In genomic region chr19:38912600-38913514, GRCh38 we compare ENCODE assay signal across 17 cellular contexts. TPM values are rescaled to one million over a fixed set of nuclear protein-coding genes. Genes with fewer than 3 reads are reported as not detected.
DNase-seq lines count a peak whose midpoint lies in the region; ATAC-seq and TF ChIP-seq lines count a peak whose summit lies in the region.
"Had no signal": no experiment of that assay in that cellular context is flagged by ENCODE, and none has a peak within 500 bp of the region (broad histone marks: within the 10 kb centered on the region; RNA-seq: fewer than 3 reads in every experiment).

No MANE protein-coding gene starts in this region.

- no peak for TF ChIP-seq EP300 in ovary (IDR thresholded peaks at IDR 0.05)

- H3K9me3 ChIP-seq in ovary, result no peaks in the 10 kb centered on the region
- H3K9me3 ChIP-seq: right lobe of liver had no signal

- ATAC-seq in GM19351 (IDR thresholded peaks at IDR 0.05; ENCODE audit: unreplicated experiment) (no peak), GM19455 (IDR thresholded peaks at IDR 0.05; ENCODE audit: unreplicated experiment) (no peak)

- no peaks in the 10 kb centered on the region for H3K27me3 ChIP-seq in ovary
- H3K27me3 ChIP-seq: right lobe of liver had no signal

- peak; percentile 85 for DNase-seq in CD1c-positive myeloid dendritic cell (ENCODE audit: extremely low spot score)
- DNase-seq in GM10266 (ENCODE audit: extremely low spot score), result peak; percentile 57
- DNase-seq in OCI-M1 (lab: John Stamatoyannopoulos, UW), result peak; percentile 15
- DNase-seq in fibroblast of villous mesenchyme (ENCODE audit: low read depth), result peak; percentile 14
- no peak for DNase-seq in ovary
- DNase-seq: activated effector memory CD4-positive, alpha-beta T cell treated with Interleukin-2 at 50 U/mL for 16 hours; CD4-positive, alpha-beta T cell; dermis blood vessel endothelial cell; HCEC 1CT; NCI-H1930; SIG-M5; stimulated activated CD4-positive, alpha-beta T cell treated with anti-CD3 and anti-CD28 coated beads, Interleukin-4, amount 100 ng/mL, for 1 hour had no signal

- TF ChIP-seq POLR2A in ovary (IDR thresholded peaks at IDR 0.05), result no peak

- intact Hi-C loops in ovary (cut with DNase I), result loop anchor here in 2 of 4 donors (10.0 kb wide), 3 partner anchors 368 to 508 kb away; partner anchors contain the start of gene FAM98C (in 1 of the 2)

- no peaks in the 10 kb centered on the region for H3K36me3 ChIP-seq in ovary

- H3K4me1 ChIP-seq in ovary (ENCODE audit: insufficient read depth), result no peaks in the 10 kb centered on the region
- H3K4me1 ChIP-seq: right lobe of liver had no signal

- no peak overlapping the region for H3K4me3 ChIP-seq in fibroblast of villous mesenchyme (ENCODE audit: low read depth, low read length)
- H3K4me3 ChIP-seq in ovary, result no peak overlapping the region
- H3K4me3 ChIP-seq: right lobe of liver had no signal

- no peak overlapping the region for H3K27ac ChIP-seq in ovary
- H3K27ac ChIP-seq: right lobe of liver had no signal

- 64 to 66% (median 66%) methylated on average over 12 of the region's 12 CpGs for WGBS in ovary, 3 donors

- no peak for TF ChIP-seq CTCF in GM10266 (IDR thresholded peaks at IDR 0.05; ENCODE audit: control insufficient read depth, insufficient read depth, low read depth, missing control alignments)
- TF ChIP-seq CTCF in fibroblast of villous mesenchyme (IDR thresholded peaks at IDR 0.05; ENCODE audit: insufficient read depth, low read depth, low read length), result no peak
- no peak for TF ChIP-seq CTCF in ovary (IDR thresholded peaks at IDR 0.05)

RNA-seq across cellular contexts. Expression of gene CCER2, which starts 0.9 kb away (rescaled TPM):
- total RNA-seq in fibroblast of villous mesenchyme (not detected in 2 replicates), ovary (1 to 10 TPM in 1 of 7 donors, under 1 TPM in 4, not detected in 2; 0.50 to 1.1 (median 0.51) TPM)
- under 1 TPM in 1 of 2 donors, not detected in 1; 0.48 TPM for polyA plus RNA-seq in ovary
- total RNA-seq: dermis blood vessel endothelial cell, LHCN-M2, lung microvascular endothelial cell had no signal

RNA-seq across cellular contexts. Expression of gene NFKBIB, which starts 13.1 kb away (rescaled TPM):
- 7.3 and 13.9 TPM in 2 replicates for total RNA-seq in fibroblast of villous mesenchyme
- 10 to 100 TPM in 6 of 7 donors, 1 to 10 TPM in 1; 8.5 to 19.3 (median 13.2) TPM for total RNA-seq in ovary
- 10 to 100 TPM in 1 of 2 donors, 1 to 10 TPM in 1; 3.2 to 21.6 TPM for polyA plus RNA-seq in ovary

RNA-seq across cellular contexts. Expression of gene SIRT2, which starts 13.4 kb away (rescaled TPM):
- 45.3 and 57.0 TPM in 2 replicates for total RNA-seq in fibroblast of villous mesenchyme
- total RNA-seq in ovary, result 10 to 100 TPM; 51.7 to 64.9 (median 55.7) TPM
- 10 to 100 TPM; 46.1 to 60.0 TPM for polyA plus RNA-seq in ovary

RNA-seq across cellular contexts. Expression of gene SARS2, which starts 17.7 kb away (rescaled TPM):
- total RNA-seq in fibroblast of villous mesenchyme (19.0 and 23.8 TPM in 2 replicates), ovary (10 to 100 TPM in 6 of 7 donors, 1 to 10 TPM in 1; 9.8 to 20.6 (median 18.0) TPM)
- 10 to 100 TPM in 1 of 2 donors, 1 to 10 TPM in 1; 5.0 to 20.5 TPM for polyA plus RNA-seq in ovary

RNA-seq across cellular contexts. Expression of gene MRPS12, which starts 17.9 kb away (rescaled TPM):
- total RNA-seq in fibroblast of villous mesenchyme (24.6 and 38.7 TPM in 2 replicates), ovary (10 to 100 TPM; 15.5 to 24.1 (median 19.7) TPM)
- polyA plus RNA-seq in ovary, result 10 to 100 TPM in 1 of 2 donors, 1 to 10 TPM in 1; 5.5 to 24.0 TPM

Comparison
In these comparisons a context has a peak if more than half of its experiments do, and no peak if none do; other contexts are left out.
1. DNase-seq: peak in CD1c-positive myeloid dendritic cell (single experiment), GM10266 (single experiment), OCI-M1 (single experiment) and fibroblast of villous mesenchyme (single experiment); none in ovary (0 of 5).